12 cellular contexts compared by ENCODE assay signal in the genomic region with DNA sequence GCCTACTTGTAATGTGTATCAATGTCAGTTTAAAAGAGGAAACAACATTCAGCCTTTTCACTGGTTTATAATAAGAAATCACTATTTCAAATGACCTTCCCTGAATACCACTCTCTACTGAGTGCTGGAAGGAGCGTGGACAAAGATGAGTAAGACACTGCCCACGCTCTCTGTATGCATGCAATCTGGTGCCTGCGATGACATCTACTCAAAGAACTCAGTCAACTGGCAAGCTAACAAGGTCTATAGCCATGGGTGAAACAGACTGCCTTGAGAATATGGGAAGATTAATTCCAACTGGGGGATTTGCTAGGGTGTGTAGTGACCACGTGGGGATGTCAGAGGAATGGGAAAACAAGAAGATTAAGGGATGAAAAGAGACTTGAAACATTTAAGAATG. TPM values are rescaled to one million over a fixed set of nuclear protein-coding genes. Genes with fewer than 3 reads are reported as not detected.
DNase-seq lines count a peak whose midpoint lies in the region; ATAC-seq, FAIRE-seq and TF ChIP-seq lines count a peak whose summit lies in the region.
"Had no signal": no experiment of that assay in that cellular context is flagged by ENCODE, and none has a peak within 500 bp of the region (broad histone marks: within the 10 kb centered on the region; RNA-seq: fewer than 3 reads in every experiment).

No MANE protein-coding gene starts in this region.

- FAIRE-seq in G401.6 (lab: Jason Lieb, UNC), result peak; percentile 70
- no peak for FAIRE-seq in pancreas (lab: Jason Lieb, UNC)

- H3K9me3 ChIP-seq in pancreas, result no peaks in the 10 kb centered on the region

- peaks cover 9 to 44% (median 36%) of the 10 kb centered on the region in 3 donors for H3K4me1 ChIP-seq in pancreas

- DNase-seq in RKO (ENCODE audit: low spot score) (peak; percentile 53), fibroblast of mammary gland (ENCODE audit: low read depth) (peak; percentile 98), pancreas (no peak), epidermal melanocyte (ENCODE audit: insufficient read length, low spot score) (no peak), NCI-H2081 treated with DMSO at 0.1 percent for 48 hours (lab: John Stamatoyannopoulos, UW) (no peak)
- DNase-seq: activated naive CD4-positive, alpha-beta T cell treated with anti-CD3 and anti-CD28 coated beads, Interleukin-2, amount 50 U/mL, for 16 hours; GF-D8; NCI-H2171; T1000 had no signal

- no peaks in the 10 kb centered on the region for H3K27me3 ChIP-seq in pancreas

- intact Hi-C loops in pancreas (cut with DNase I), result no loop called here

- no peak overlapping the region for H3K4me3 ChIP-seq in fibroblast of mammary gland (ENCODE audit: control insufficient read depth, low read depth, low read length)
- H3K4me3 ChIP-seq in pancreas, result no peak overlapping the region

- TF ChIP-seq CTCF in fibroblast of mammary gland (conservative IDR thresholded peaks at IDR 0.05; ENCODE audit: control insufficient read depth, insufficient read depth, low read depth, low read length) (no peak), pancreas (IDR thresholded peaks at IDR 0.05) (no peak)

- H3K36me3 ChIP-seq in pancreas, result no peaks in the 10 kb centered on the region

- ATAC-seq in pancreas (peak in 2 of 4 donors; percentile 21 to 22), GM18520 (IDR thresholded peaks at IDR 0.05; ENCODE audit: unreplicated experiment) (no peak), HG03025 (IDR thresholded peaks at IDR 0.05; ENCODE audit: low FRiP score, unreplicated experiment) (no peak)

- H3K27ac ChIP-seq in pancreas, result peak overlapping the region; percentile 60 to 90 (median 80)

- 47 to 53% methylated on average over 4 of the region's 4 CpGs for WGBS in pancreas, 2 donors

RNA-seq across cellular contexts. Expression of gene CXADR, which starts 49.4 kb away (rescaled TPM):
- 10 to 100 TPM; 11.7 to 24.8 (median 16.4) TPM for total RNA-seq in pancreas
- polyA plus RNA-seq in pancreas, result 1 to 10 TPM; 5.1 to 5.8 TPM

Comparison
In these comparisons a context has a peak if more than half of its experiments do, and no peak if none do; other contexts are left out.
1. DNase-seq: peak in RKO (single experiment) and fibroblast of mammary gland (single experiment); none in pancreas (0 of 6), epidermal melanocyte (single experiment) and NCI-H2081 treated with DMSO at 0.1 percent for 48 hours (single experiment).